ENCODE assay signal across 9 cellular contexts in the genomic region with DNA sequence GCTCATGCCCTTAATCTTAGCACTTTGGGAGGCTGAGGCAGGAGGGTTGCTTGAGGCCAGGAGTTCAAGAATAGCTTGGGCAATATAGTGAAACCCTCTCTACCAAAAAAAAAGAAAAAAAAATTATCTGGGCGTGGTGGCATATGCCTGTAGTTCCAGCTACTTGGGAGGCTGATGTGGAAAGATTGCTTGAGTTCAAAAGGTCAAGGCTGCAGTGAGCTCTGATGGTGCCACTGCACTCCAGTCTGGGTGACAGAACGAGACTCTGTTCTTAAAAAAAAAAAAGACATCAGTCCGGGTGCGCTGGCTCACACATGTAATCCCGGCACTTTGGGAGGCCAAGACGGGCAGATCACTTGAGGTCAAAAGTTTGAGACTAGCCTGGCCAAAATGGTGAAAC.
"Had no signal": no experiment of that assay in that cellular context is flagged by ENCODE, and none has a peak within 500 bp of the region (broad histone marks: within the 10 kb centered on the region; RNA-seq: fewer than 3 reads in every experiment).

No MANE protein-coding gene starts in this region.

- H3K4me3 ChIP-seq: GM23338 had no signal

- H3K9me3 Mint-ChIP-seq: GM23338, H9 had no signal

- FAIRE-seq: H1, H54, HTR-8/SVneo had no signal

- H2AFZ ChIP-seq: GM23338 had no signal

- H3K27ac Mint-ChIP-seq: GM23338, H9 had no signal

- H3K27ac ChIP-seq: KMS-11 had no signal

- H3K4me2 ChIP-seq: GM23338, KMS-11 had no signal

- ATAC-seq: GM23338 had no signal

- H3K9ac ChIP-seq: KMS-11 had no signal

- DNase-seq: H9, HCEC 1CT, IMR-90, KBM-7 had no signal

- H3K4me3 Mint-ChIP-seq: GM23338, H9 had no signal
